ENCODE assay signal across 27 cellular contexts in the genomic region with DNA sequence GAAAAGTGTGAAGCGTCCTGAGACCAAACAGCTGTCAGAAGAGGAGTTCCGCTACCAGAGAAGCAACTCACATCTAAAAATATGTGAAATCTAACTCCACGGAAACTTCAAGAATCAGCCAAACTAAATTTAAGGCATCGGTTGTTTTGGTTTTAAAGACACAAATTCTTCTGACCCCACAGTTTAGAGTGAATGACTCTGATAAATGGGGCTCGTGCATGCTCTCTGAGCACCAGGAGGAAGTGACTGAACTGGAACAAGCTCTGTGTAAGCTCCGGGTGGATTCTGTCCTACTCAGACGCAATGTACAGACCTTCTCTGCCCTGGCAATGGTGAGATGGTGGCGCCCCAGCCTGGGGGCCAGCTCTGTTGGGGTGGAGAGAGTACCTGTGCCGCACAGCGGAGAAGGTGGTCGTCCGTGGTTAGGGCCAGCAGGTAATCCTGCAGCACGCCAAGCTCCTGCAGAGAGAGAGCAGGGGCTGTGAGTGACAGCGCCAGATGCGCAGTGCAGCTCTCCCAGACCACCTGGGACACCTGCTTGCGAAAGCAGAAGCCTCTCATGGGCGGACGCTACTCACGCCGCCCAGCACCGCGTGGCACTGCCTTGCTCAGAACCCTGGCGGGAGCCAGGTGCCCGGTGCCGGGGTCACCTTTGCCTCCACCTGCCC. TPM values are rescaled to one million over a fixed set of nuclear protein-coding genes. Genes with fewer than 3 reads are reported as not detected.
DNase-seq lines count a peak whose midpoint lies in the region; ATAC-seq, FAIRE-seq and TF ChIP-seq lines count a peak whose summit lies in the region.
"Had no signal": no experiment of that assay in that cellular context is flagged by ENCODE, and none has a peak within 500 bp of the region (broad histone marks: within the 10 kb centered on the region; RNA-seq: fewer than 3 reads in every experiment).

No MANE protein-coding gene starts in this region.

- TF ChIP-seq POLR2A in spleen (IDR thresholded peaks at IDR 0.05) = no peak

- H3K9me3 ChIP-seq in spleen = no peaks in the 10 kb centered on the region
- H3K9me3 ChIP-seq: left lung, MG63, uterus had no signal

- peak; percentile 2 for DNase-seq in D721Med (ENCODE audit: insufficient read length, low spot score)
- DNase-seq in spleen = no peak
- no peak for DNase-seq in ecto neural progenitor cell (ENCODE audit: low spot score)
- no peak for DNase-seq in mesenteric fat pad (ENCODE audit: low spot score)
- DNase-seq: activated CD4-positive, alpha-beta T cell treated with anti-CD3 and anti-CD28 coated beads, Interleukin-2, amount 50 U/mL, for 4 hours; activated CD4-positive, CD25-positive, alpha-beta regulatory T cell; activated CD8-positive, alpha-beta memory T cell treated with anti-CD3 and anti-CD28 coated beads, Interleukin-2, amount 50 U/mL, for 48 hours; DND-41; effector CD4-positive, alpha-beta T cell; erythroblast; KG1; left lung; MG63; naive thymus-derived CD4-positive, alpha-beta T cell; NCI-H1105 treated with DMSO at 0.1 percent for 48 hours; NCI-H1930; NCI-H526 treated with DMSO at 0.1 percent for 48 hours; T-cell; uterus had no signal

- H3K27ac ChIP-seq in angular gyrus (ENCODE audit: low read depth, low read length) = peak overlapping the region; percentile 88
- H3K27ac ChIP-seq in layer of hippocampus (ENCODE audit: low read depth, low read length) = peak overlapping the region; percentile 86
- peak overlapping the region in 6 of 8 donors; percentile 17 to 66 (median 38) for H3K27ac ChIP-seq in spleen
- H3K27ac ChIP-seq: C4-2B, SJSA1, uterus had no signal

- FAIRE-seq in D721Med (lab: Jason Lieb, UNC) = no peak
- FAIRE-seq: astrocyte had no signal

- no peak overlapping the region for H3K4me3 ChIP-seq in spleen
- H3K4me3 ChIP-seq: left lung, MG63, SJSA1, uterus had no signal

- TF ChIP-seq CTCF in D721Med (IDR thresholded peaks at IDR 0.05; ENCODE audit: insufficient read depth, missing control alignments) (no peak), spleen (IDR thresholded peaks at IDR 0.05 in 8 of 11, conservative IDR thresholded peaks at IDR 0.05 in 3 of 11) (no peak)

- intact Hi-C loops in spleen (cut with DNase I; ENCODE audit: low total_unique reads) = loop anchor here (10.0 kb wide), 1 partner anchor 144 kb away; no protein-coding TSS in a partner anchor

- no peak for ATAC-seq in HG03378 (IDR thresholded peaks at IDR 0.05; ENCODE audit: unreplicated experiment)
- no peak for ATAC-seq in GM18498 (IDR thresholded peaks at IDR 0.05; ENCODE audit: unreplicated experiment)
- ATAC-seq: left lung; naive thymus-derived CD4-positive, alpha-beta T cell; Panc1; T-cell had no signal

- peaks cover 8 to 42% (median 15%) of the 10 kb centered on the region in 6 donors for H3K4me1 ChIP-seq in spleen
- H3K4me1 ChIP-seq: SJSA1, uterus had no signal

- H3K27me3 ChIP-seq in layer of hippocampus (ENCODE audit: control insufficient read depth, insufficient read depth, low read length) (no peaks in the 10 kb centered on the region), spleen (replicated peaks in 1 of 7) (no peaks in the 10 kb centered on the region)
- H3K27me3 ChIP-seq: left lung, MG63, SJSA1, uterus had no signal

- 83 to 92% (median 87%) methylated on average over 15 to 25 of the region's 25 CpGs for WGBS in spleen, 5 donors

- peaks cover 0 to 89% (median 77%) of the 10 kb centered on the region in 6 donors for H3K36me3 ChIP-seq in spleen
- H3K36me3 ChIP-seq: uterus had no signal

RNA-seq across cellular contexts. Expression of a gene that starts 44.4 kb away (rescaled TPM):
- total RNA-seq in spleen (100 to 1,000 TPM; 161 to 240 (median 219) TPM), mesenteric fat pad (9.7 TPM)
- 100 to 1,000 TPM; 103 to 190 (median 189) TPM for polyA plus RNA-seq in spleen

Comparison
In these comparisons a context has a peak if more than half of its experiments do, and no peak if none do; other contexts are left out.
1. H3K27ac ChIP-seq: peak in every context shown above with its lines; median percentile 88 in angular gyrus; 86 in layer of hippocampus; 38 in spleen.
2. RNA of a gene that starts 44.4 kb away (total RNA-seq): 161 to 240 TPM in spleen; 9.7 TPM in mesenteric fat pad (single experiment); every median in the first group is over 10 times any median in the second.